In genomic region chr1:24827737-24828136, GRCh38 we compare ENCODE assay signal across 1 cellular context.
TF ChIP-seq lines count a peak whose summit lies in the region.

No MANE protein-coding gene starts in this region.

TF ChIP-seq in GM23338, 12 proteins besides CTCF, POLR2A, EP300 and RAD21 (continued from another document):
- TF ChIP-seq ZNF462 (CRISPR knock-in tag; IDR thresholded peaks at IDR 0.05) (no peak), ZNF114 (CRISPR knock-in tag; IDR thresholded peaks at IDR 0.05) (no peak), POLR2AphosphoS5 (IDR thresholded peaks at IDR 0.05; ENCODE audit: low read depth) (no peak), ZNF331 (CRISPR knock-in tag; IDR thresholded peaks at IDR 0.05; ENCODE audit: low read depth) (no peak), EZH2phosphoT487 (IDR thresholded peaks at IDR 0.05; ENCODE audit: unreplicated experiment) (no peak), STAT1 (IDR thresholded peaks at IDR 0.05; ENCODE audit: unreplicated experiment) (no peak), EZH2 (IDR thresholded peaks at IDR 0.05; ENCODE audit: low read depth, unreplicated experiment) (no peak), REST (IDR thresholded peaks at IDR 0.05; ENCODE audit: unreplicated experiment) (no peak)
